ENCODE assay signal across 8 cellular contexts in the genomic region with DNA sequence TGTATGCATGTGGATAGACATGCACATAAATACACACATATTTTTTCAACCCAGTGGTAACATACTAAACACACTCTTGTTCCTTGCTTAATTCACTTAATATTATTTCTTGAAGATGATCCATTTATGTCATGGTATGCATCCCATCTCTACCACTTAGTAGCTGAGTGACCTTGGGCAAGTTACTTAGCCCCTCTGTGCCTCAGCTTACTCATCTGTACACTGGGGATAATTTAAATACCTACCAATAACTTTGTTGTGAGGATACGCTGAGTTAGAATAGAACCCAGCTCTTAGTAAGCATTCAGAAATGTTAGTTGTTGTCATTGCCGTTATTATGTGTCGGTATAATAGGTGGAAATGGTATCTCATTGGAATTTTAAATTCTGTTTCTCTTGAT.
"Had no signal": no experiment of that assay in that cellular context is flagged by ENCODE, and none has a peak within 500 bp of the region (broad histone marks: within the 10 kb centered on the region; RNA-seq: fewer than 3 reads in every experiment).

No MANE protein-coding gene starts in this region.

- ATAC-seq: GM12878 had no signal

- H3K4me3 ChIP-seq: GM12878 had no signal

- FAIRE-seq: G401.6, GM12878, GM12891, GM12892, GM18507, GM19239 had no signal

- DNase-seq: GDM1, GF-D8 had no signal
